ENCODE assay signal across 22 cellular contexts in the genomic region with DNA sequence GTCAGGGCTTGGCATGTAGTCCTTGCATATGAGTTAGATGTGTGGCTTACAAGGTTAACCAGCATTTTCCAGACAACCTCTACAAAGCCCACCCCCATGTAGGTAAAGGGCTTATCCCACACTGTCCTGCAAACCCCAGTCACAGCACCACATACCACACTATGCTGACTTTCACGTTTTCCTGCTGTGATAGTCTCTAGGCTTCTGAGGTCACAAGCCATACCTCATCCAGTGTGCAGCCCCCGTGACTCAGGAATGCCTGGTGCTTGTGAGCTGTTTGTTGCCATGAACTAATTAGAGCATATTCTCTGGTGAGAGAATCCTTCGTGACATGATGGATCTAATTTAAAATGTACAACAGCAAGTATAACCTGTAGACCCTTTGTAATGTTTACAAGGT. TPM values are rescaled to one million over a fixed set of nuclear protein-coding genes. Genes with fewer than 3 reads are reported as not detected.
DNase-seq lines count a peak whose midpoint lies in the region; ATAC-seq and TF ChIP-seq lines count a peak whose summit lies in the region.
"Had no signal": no experiment of that assay in that cellular context is flagged by ENCODE, and none has a peak within 500 bp of the region (broad histone marks: within the 10 kb centered on the region; RNA-seq: fewer than 3 reads in every experiment).

No MANE protein-coding gene starts in this region.

- no peak overlapping the region for H3K27ac Mint-ChIP-seq in progenitor cell of endocrine pancreas

- H3K27me3 Mint-ChIP-seq in progenitor cell of endocrine pancreas = no peaks in the 10 kb centered on the region
- H3K27me3 Mint-ChIP-seq: T-cell had no signal

- no peak overlapping the region for H3K4me3 Mint-ChIP-seq in progenitor cell of endocrine pancreas (ENCODE audit: low read depth)
- H3K4me3 Mint-ChIP-seq: T-cell had no signal

- ATAC-seq in sciatic nerve = peak; percentile 36
- no peak for ATAC-seq in GM18502 (IDR thresholded peaks at IDR 0.05; ENCODE audit: poor library complexity, unreplicated experiment)
- ATAC-seq: gastrocnemius medialis, left lobe of liver, T-cell had no signal

- H2AFZ ChIP-seq in GM23248 = no peak overlapping the region

- H3K79me2 ChIP-seq in GM23248 (ENCODE audit: insufficient read depth) = no peaks in the 10 kb centered on the region

- peaks cover 12% of the 10 kb centered on the region for H3K36me3 Mint-ChIP-seq in progenitor cell of endocrine pancreas (ENCODE audit: insufficient read depth)

- intact Hi-C loops in sciatic nerve (cut with DNase I) = no loop called here

- no peaks in the 10 kb centered on the region for H3K4me1 ChIP-seq in GM23248 (ENCODE audit: insufficient read depth)
- H3K4me1 ChIP-seq: thyroid gland had no signal

- H3K4me1 Mint-ChIP-seq in progenitor cell of endocrine pancreas (ENCODE audit: low read depth) = no peaks in the 10 kb centered on the region

- H3K4me2 ChIP-seq in GM23248 (ENCODE audit: unreplicated experiment) = no peak overlapping the region
- H3K4me2 ChIP-seq: KMS-11 had no signal

- WGBS in GM23248 (ENCODE audit: low coverage in 1 of 2, low lambda C conversion rate in 2 of 2, missing lambda C conversion rate in 2 of 2), 2 experiments = 59 to 62% methylated on average over 3 of the region's 3 CpGs

- no peaks in the 10 kb centered on the region for H3K9me2 ChIP-seq in GM23248 (ENCODE audit: insufficient read depth)

- no peak for TF ChIP-seq CTCF in progenitor cell of endocrine pancreas (IDR thresholded peaks at IDR 0.05; ENCODE audit: unreplicated experiment)

- peaks cover 3% of the 10 kb centered on the region; the same call in 1 of the 2 replicates for H3F3A ChIP-seq in GM23248 (ENCODE audit: insufficient read depth)

- H3K4me3 ChIP-seq in GM23248 = no peak overlapping the region
- H3K4me3 ChIP-seq: gastrocnemius medialis, HAP-1, sigmoid colon, thyroid gland had no signal

- H3K27ac ChIP-seq in GM23248 = no peak overlapping the region
- H3K27ac ChIP-seq: gastrocnemius medialis, KMS-11, sigmoid colon, thyroid gland had no signal

- H3K9ac ChIP-seq in GM23248 = no peak overlapping the region
- H3K9ac ChIP-seq: KMS-11 had no signal

- peaks cover 80% of the 10 kb centered on the region for H3K36me3 ChIP-seq in GM23248 (ENCODE audit: low read depth)

- DNase-seq in GM23248 = peak; percentile 17
- peak; percentile 26 for DNase-seq in astrocyte of the hippocampus (ENCODE audit: low read depth, low spot score)
- DNase-seq in left kidney (ENCODE audit: low read depth, low spot score) = peak; percentile 33
- no peak for DNase-seq in sciatic nerve (ENCODE audit: low spot score)
- no peak for DNase-seq in LoVo (ENCODE audit: low spot score)
- DNase-seq in progenitor cell of endocrine pancreas (ENCODE audit: low spot score, unreplicated experiment) = no peak
- DNase-seq: AML-193; aorta; cerebellar nuclear complex; DMS79; erythroblast; gastrocnemius medialis; NCI-H187 treated with DMSO at 0.1 percent for 48 hours; SHP77 treated with DMSO at 0.1 percent for 48 hours; sigmoid colon; stimulated activated naive CD4-positive, alpha-beta T cell; T-cell; thyroid gland had no signal

- in situ Hi-C loops in GM23248 (cut with MboI) = no loop called here

- H3K9me3 Mint-ChIP-seq in progenitor cell of endocrine pancreas (ENCODE audit: low read depth) = no peaks in the 10 kb centered on the region
- H3K9me3 Mint-ChIP-seq: T-cell had no signal

- H3K9me3 ChIP-seq in GM23248 (ENCODE audit: low read depth) = no peaks in the 10 kb centered on the region
- H3K9me3 ChIP-seq: gastrocnemius medialis, HAP-1, sigmoid colon, thyroid gland had no signal

- H3K27me3 ChIP-seq in GM23248 (replicated peaks; ENCODE audit: insufficient read depth) = no peaks in the 10 kb centered on the region
- H3K27me3 ChIP-seq: gastrocnemius medialis, sigmoid colon, thyroid gland had no signal

- H4K20me1 ChIP-seq in GM23248 (ENCODE audit: insufficient read depth) = no peaks in the 10 kb centered on the region

RNA-seq across cellular contexts. Expression of gene ERAP1, which starts 50.8 kb away (rescaled TPM):
- 16.8 and 21.0 TPM in 2 replicates for total RNA-seq in GM23248 (2014; rRNA removed; shearing (Covaris generic))
- 8.7 and 9.0 TPM in 2 replicates for polyA plus RNA-seq in GM23248 (2016; fragmentation: Nextera tagmentation; extraction: Ambion mirVana)
- total RNA-seq in sciatic nerve (58.4 TPM), progenitor cell of endocrine pancreas (31.9 and 37.9 TPM in 2 replicates)

Comparison
In these comparisons a context has a peak if more than half of its experiments do, and no peak if none do; other contexts are left out.
1. DNase-seq: peak in GM23248 (single experiment), astrocyte of the hippocampus (single experiment) and left kidney (single experiment); none in sciatic nerve (single experiment), LoVo (single experiment) and progenitor cell of endocrine pancreas (single experiment).